In genomic region chrX:72158773-72159172, GRCh38 we compare ENCODE assay signal across 25 cellular contexts. TPM values are rescaled to one million over a fixed set of nuclear protein-coding genes. Genes with fewer than 3 reads are reported as not detected.
A peak's percentile ranks its signal among the peaks of the same experiment; 100 is the strongest.
DNase-seq lines count a peak whose midpoint lies in the region; ATAC-seq, FAIRE-seq and TF ChIP-seq lines count a peak whose summit lies in the region.
"Had no signal": no experiment of that assay in that cellular context is flagged by ENCODE, and none has a peak within 500 bp of the region (broad histone marks: within the 10 kb centered on the region; RNA-seq: fewer than 3 reads in every experiment).

No MANE protein-coding gene starts in this region.

- H3K27ac ChIP-seq in A549 (no peak overlapping the region), K562 (ENCODE audit: extremely low read depth, low read depth, low read length) (no peak overlapping the region)
- H3K27ac ChIP-seq: 22Rv1, BLaER1 had no signal

- DNase-seq in A549 (ENCODE audit: low read depth in 1 of 2, low spot score in 1 of 2) (no peak), HTR-8/SVneo (ENCODE audit: insufficient read length, low spot score) (no peak), K562 (ENCODE audit: extremely low read depth in 1 of 4, low spot score in 3 of 4) (no peak), NCI-H128 (lab: John Stamatoyannopoulos, UW; ENCODE audit: unreplicated experiment) (no peak)
- DNase-seq in stimulated activated effector memory CD8-positive, alpha-beta T cell treated with anti-CD3 and anti-CD28 coated beads, Interleukin-12 subunit alpha, Interleukin-12 subunit beta, amount 100 ng/mL, for 72 hours (ENCODE audit: low spot score in 2 of 2), result no peak
- DNase-seq: ACHN; BE2C; C1 segment of cervical spinal cord; CD4-positive, alpha-beta memory T cell; CD4-positive, CD25-positive, alpha-beta regulatory T cell; CD8-positive, alpha-beta memory T cell; COR-L47; DMS 273 treated with DMSO at 0.1 percent for 48 hours; DMS153; DMS53; DMS79; DND-41; EL; GDM1 had no signal

- H3K4me1 ChIP-seq in A549, result no peaks in the 10 kb centered on the region
- H3K4me1 ChIP-seq in K562 (replicated peaks in 1 of 2; ENCODE audit: control insufficient read depth in 2 of 2, insufficient read depth in 2 of 2, low read length in 2 of 2), result no peaks in the 10 kb centered on the region
- H3K4me1 ChIP-seq: BE2C, BLaER1 had no signal

- FAIRE-seq in A549 (lab: Jason Lieb, UNC) (no peak), HTR-8/SVneo (lab: Jason Lieb, UNC) (peak; percentile 23), K562 (lab: Jason Lieb, UNC) (no peak)
- FAIRE-seq: GM12878, GM12892, GM18507 had no signal

- H3K4me3 Mint-ChIP-seq in stimulated activated effector memory CD8-positive, alpha-beta T cell treated with anti-CD3 and anti-CD28 coated beads, Interleukin-12 subunit alpha, Interleukin-12 subunit beta, amount 100 ng/mL, for 72 hours, result no peak overlapping the region
- H3K4me3 Mint-ChIP-seq: CD14-positive monocyte; CD4-positive, alpha-beta memory T cell; CD4-positive, CD25-positive, alpha-beta regulatory T cell; CD8-positive, alpha-beta memory T cell had no signal

- in situ Hi-C loops in K562 (cut with MboI), result no loop called here

- TF ChIP-seq EP300 in A549 (IDR thresholded peaks at IDR 0.05) (no peak), K562 (IDR thresholded peaks at IDR 0.05; ENCODE audit: low read length) (no peak)

- H3K9me1 ChIP-seq in K562 (ENCODE audit: control insufficient read depth, insufficient read depth, low read length), result no peaks in the 10 kb centered on the region

- H3K9me3 ChIP-seq in A549, result 0 out of 3 replicates have a peak, but pooled peaks cover 9% of the 10 kb centered on the region
- no peaks in the 10 kb centered on the region; the same call in 1 of the 2 replicates for H3K9me3 ChIP-seq in K562 (replicated peaks; ENCODE audit: control insufficient read depth, insufficient read depth, low read depth, low read length)
- H3K9me3 ChIP-seq: BE2C had no signal

- TF ChIP-seq CTCF in A549 (IDR thresholded peaks at IDR 0.05) (no peak), K562 (IDR thresholded peaks at IDR 0.05 in 2 of 3, conservative IDR thresholded peaks at IDR 0.05 in 1 of 3; ENCODE audit: insufficient read depth in 2 of 3, low read depth in 1 of 3, low read length in 3 of 3) (no peak)

- CTCF ChIA-PET in A549 (lab: Yijun Ruan, JAX), result no interaction called here
- CTCF ChIA-PET in K562 (lab: Yijun Ruan, JAX; ENCODE audit: low intra/inter-chr PET ratio), result no interaction called here

- no peaks in the 10 kb centered on the region for H4K20me1 ChIP-seq in K562 (replicated peaks; ENCODE audit: control insufficient read depth, insufficient read depth, low read length)
- H4K20me1 ChIP-seq: BLaER1 had no signal

- H3K4me1 Mint-ChIP-seq in stimulated activated effector memory CD8-positive, alpha-beta T cell treated with anti-CD3 and anti-CD28 coated beads, Interleukin-12 subunit alpha, Interleukin-12 subunit beta, amount 100 ng/mL, for 72 hours, result no peaks in the 10 kb centered on the region
- H3K4me1 Mint-ChIP-seq: CD14-positive monocyte; CD4-positive, alpha-beta memory T cell; CD4-positive, CD25-positive, alpha-beta regulatory T cell; CD8-positive, alpha-beta memory T cell had no signal

- POLR2A ChIA-PET in A549 (lab: Yijun Ruan, JAX) (no interaction called here), K562 (lab: Yijun Ruan, JAX) (no interaction called here)

- TF ChIP-seq RAD21 in A549 (conservative IDR thresholded peaks at IDR 0.05 in 1 of 2, IDR thresholded peaks at IDR 0.05 in 1 of 2), result no peak
- no peak for TF ChIP-seq RAD21 in K562 (CRISPR knock-in tag; conservative IDR thresholded peaks at IDR 0.05 in 1 of 2, IDR thresholded peaks at IDR 0.05 in 1 of 2)

- intact Hi-C loops in K562 (cut with micrococcal nuclease), result no loop called here

- BruUV-seq in K562 (replicated peaks; lab: Mats Ljungman, UMichigan), result no TSS peak

- H3K27me3 ChIP-seq in K562 (ENCODE audit: control insufficient read depth in 2 of 2, insufficient read depth in 2 of 2, low read length in 2 of 2), result no peaks in the 10 kb centered on the region; a peak in 1 of 5 replicates
- H3K27me3 ChIP-seq: BE2C had no signal

- 33% methylated on average over 3 of the region's 3 CpGs for WGBS in A549 (ENCODE audit: missing lambda C conversion rate)
- 3% methylated on average over 3 of the region's 3 CpGs for WGBS in K562 (ENCODE audit: insufficient coverage, low coverage, missing lambda C conversion rate)

- TF ChIP-seq POLR2A in A549 (IDR thresholded peaks at IDR 0.05; ENCODE audit: low read length), result no peak
- no peak for TF ChIP-seq POLR2A in K562 (conservative IDR thresholded peaks at IDR 0.05)

- no peaks in the 10 kb centered on the region for H3K79me2 ChIP-seq in K562 (ENCODE audit: control insufficient read depth, insufficient read depth, low read length)

- H3K27ac Mint-ChIP-seq in stimulated activated effector memory CD8-positive, alpha-beta T cell treated with anti-CD3 and anti-CD28 coated beads, Interleukin-12 subunit alpha, Interleukin-12 subunit beta, amount 100 ng/mL, for 72 hours, result no peak overlapping the region
- H3K27ac Mint-ChIP-seq: CD14-positive monocyte; CD4-positive, alpha-beta memory T cell; CD4-positive, CD25-positive, alpha-beta regulatory T cell; CD8-positive, alpha-beta memory T cell had no signal

- H3K4me3 ChIP-seq in A549 (no peak overlapping the region), K562 (no peak overlapping the region)
- H3K4me3 ChIP-seq: BLaER1, GM12878 had no signal

- H2AFZ ChIP-seq in K562 (ENCODE audit: low read depth, low read length), result no peak overlapping the region

- H3K9me3 Mint-ChIP-seq in stimulated activated effector memory CD8-positive, alpha-beta T cell treated with anti-CD3 and anti-CD28 coated beads, Interleukin-12 subunit alpha, Interleukin-12 subunit beta, amount 100 ng/mL, for 72 hours, result no peaks in the 10 kb centered on the region
- H3K9me3 Mint-ChIP-seq: CD4-positive, CD25-positive, alpha-beta regulatory T cell; CD8-positive, alpha-beta memory T cell had no signal

- H3K9ac ChIP-seq in K562 (ENCODE audit: insufficient read depth in 1 of 2, low read depth in 2 of 2, low read length in 2 of 2), result no peak overlapping the region
- H3K9ac ChIP-seq: BLaER1 had no signal

- no peaks in the 10 kb centered on the region for H3K36me3 ChIP-seq in K562 (ENCODE audit: control insufficient read depth, insufficient read depth, low read length)
- H3K36me3 ChIP-seq: BE2C, BLaER1 had no signal

- H3K4me2 ChIP-seq in A549 (no peak overlapping the region), K562 (ENCODE audit: insufficient read depth, low read length) (no peak overlapping the region)
- H3K4me2 ChIP-seq: BLaER1 had no signal

- peaks cover 6% of the 10 kb centered on the region for H3K36me3 Mint-ChIP-seq in stimulated activated effector memory CD8-positive, alpha-beta T cell treated with anti-CD3 and anti-CD28 coated beads, Interleukin-12 subunit alpha, Interleukin-12 subunit beta, amount 100 ng/mL, for 72 hours
- H3K36me3 Mint-ChIP-seq: CD14-positive monocyte; CD4-positive, alpha-beta memory T cell had no signal

- ATAC-seq in A549 (no peak), K562 (no peak)
- no peak for ATAC-seq in stimulated activated effector memory CD8-positive, alpha-beta T cell treated with anti-CD3 and anti-CD28 coated beads, Interleukin-12 subunit alpha, Interleukin-12 subunit beta, amount 100 ng/mL, for 72 hours
- ATAC-seq: GM12878 had no signal

RNA-seq across cellular contexts. Expression of gene PIN4, which starts 22.8 kb away (rescaled TPM):
- polyA plus RNA-seq in A549 (2011; rRNA removed), result 24.0 and 43.4 TPM in 2 replicates
- 18.2 and 22.0 TPM in 2 replicates for polyA plus RNA-seq in A549 (2012; cell fraction: cytosol; rRNA removed)
- polyA plus RNA-seq in A549 (2012; cell fraction: nucleus; rRNA removed), result 1.4 and 3.2 TPM in 2 replicates
- polyA plus RNA-seq in A549 (2017; fragmentation: RNase III; extraction: RNeasy Plus Mini Kit Qiagen cat#74134 plus additional on column Dnase treatment), result 105 to 111 TPM (median 109 TPM) in 3 replicates
- 3.6 TPM in 2 replicates for polyA minus RNA-seq in A549 (2011; rRNA and poly(A)+ RNA removed)
- 3.7 and 9.1 TPM in 2 replicates for total RNA-seq in K562 (2011; cell fraction: chromatin; rRNA removed; ENCODE audit: low replicate concordance)
- total RNA-seq in K562 (2011; cell fraction: nucleolus; rRNA removed), result 2.3 and 3.2 TPM in 2 replicates
- 5.0 and 11.5 TPM in 2 replicates for total RNA-seq in K562 (2011; cell fraction: nucleoplasm; rRNA removed)
- total RNA-seq in K562 (2014; rRNA removed), result 39.8 and 105 TPM in 2 replicates
- total RNA-seq in K562 (2014; rRNA removed; fragmentation: Illumina TruSeq; extraction: Trizol), result 33.1 and 38.7 TPM in 2 replicates
- 45.5 and 46.0 TPM in 2 replicates for total RNA-seq in K562 (2015; rRNA removed; fragmentation: Illumina TruSeq; extraction: Trizol)
- total RNA-seq in K562 (2021), result 9.7 and 10.0 TPM in 2 replicates
- 16.0 and 28.4 TPM in 2 replicates for polyA plus RNA-seq in K562 (2011; rRNA removed)
- polyA plus RNA-seq in K562 (2011; cell fraction: cytosol; rRNA removed), result 2.3 and 4.1 TPM in 2 replicates
- 3.4 and 5.5 TPM in 2 replicates for polyA plus RNA-seq in K562 (2011; cell fraction: nucleus; rRNA removed)
- polyA plus RNA-seq in K562 (2012), result 25.2 and 67.9 TPM in 2 replicates
- 45.6 and 62.8 TPM in 2 replicates for polyA plus RNA-seq in K562 (2014; fragmentation: Illumina TruSeq; extraction: Trizol)
- 10 to 100 TPM; 46.6 to 60.4 TPM for polyA plus RNA-seq in K562 (2014; fragmentation: Nextera tagmentation; extraction: Ambion mirVana)
- 122 and 132 TPM in 2 replicates for polyA plus RNA-seq in K562 (2014; rRNA removed)
- polyA minus RNA-seq in K562 (2011; rRNA and poly(A)+ RNA removed), result 10.2 and 14.9 TPM in 2 replicates
- 2.8 and 7.0 TPM in 2 replicates for polyA minus RNA-seq in K562 (2011; cell fraction: cytosol; rRNA and poly(A)+ RNA removed)
- polyA minus RNA-seq in K562 (2011; cell fraction: nucleus; rRNA and poly(A)+ RNA removed), result 1.6 and 2.7 TPM in 2 replicates

RNA-seq across cellular contexts. Expression of gene RTL5, which starts 27.1 kb away (rescaled TPM):
- 1.2 and 2.2 TPM in 2 replicates for polyA plus RNA-seq in A549 (2011; rRNA removed)
- 1.8 and 2.1 TPM in 2 replicates for polyA plus RNA-seq in A549 (2012; cell fraction: cytosol; rRNA removed)
- 3.2 and 3.3 TPM in 2 replicates for polyA plus RNA-seq in A549 (2012; cell fraction: nucleus; rRNA removed)
- polyA plus RNA-seq in A549 (2017; fragmentation: RNase III; extraction: RNeasy Plus Mini Kit Qiagen cat#74134 plus additional on column Dnase treatment), result 2.9 to 3.3 TPM (median 3.2 TPM) in 3 replicates
- 3.2 and 3.6 TPM in 2 replicates for polyA minus RNA-seq in A549 (2011; rRNA and poly(A)+ RNA removed)
- 0.09 and 0.12 TPM in 2 replicates for total RNA-seq in K562 (2011; cell fraction: chromatin; rRNA removed; ENCODE audit: low replicate concordance)
- 0.13 TPM in 1 of 2 replicates, not detected in the other for total RNA-seq in K562 (2011; cell fraction: nucleolus; rRNA removed)
- total RNA-seq in K562 (2011; cell fraction: nucleoplasm; rRNA removed), result not detected in 2 replicates
- not detected in 2 replicates for total RNA-seq in K562 (2014; rRNA removed)
- not detected in 2 replicates for total RNA-seq in K562 (2014; rRNA removed; fragmentation: Illumina TruSeq; extraction: Trizol)
- total RNA-seq in K562 (2015; rRNA removed; fragmentation: Illumina TruSeq; extraction: Trizol), result not detected in 2 replicates
- total RNA-seq in K562 (2021), result not detected in 2 replicates
- polyA plus RNA-seq in K562 (2011; rRNA removed), result 0.01 TPM in 1 of 2 replicates, not detected in the other
- 0.01 and 0.06 TPM in 2 replicates for polyA plus RNA-seq in K562 (2011; cell fraction: cytosol; rRNA removed)
- 0.06 and 0.10 TPM in 2 replicates for polyA plus RNA-seq in K562 (2011; cell fraction: nucleus; rRNA removed)
- polyA plus RNA-seq in K562 (2012), result 0.08 and 0.09 TPM in 2 replicates
- 0.03 TPM in 1 of 2 replicates, not detected in the other for polyA plus RNA-seq in K562 (2014; fragmentation: Illumina TruSeq; extraction: Trizol)
- not detected for polyA plus RNA-seq in K562 (2014; fragmentation: Nextera tagmentation; extraction: Ambion mirVana)
- polyA plus RNA-seq in K562 (2014; rRNA removed), result not detected in 2 replicates
- polyA minus RNA-seq in K562 (2011; rRNA and poly(A)+ RNA removed), result not detected in 2 replicates
- polyA minus RNA-seq in K562 (2011; cell fraction: cytosol; rRNA and poly(A)+ RNA removed), result not detected in 2 replicates
- not detected in 2 replicates for polyA minus RNA-seq in K562 (2011; cell fraction: nucleus; rRNA and poly(A)+ RNA removed)

Comparison
In these comparisons a context has a peak if more than half of its experiments do, and no peak if none do; other contexts are left out.
1. Of the 35 proteins assayed by ChIP-seq in both K562 and A549: peak only in K562: none; only in A549: none; in both: ZFP36; in neither: 34.